7 cellular contexts compared by ENCODE assay signal in genomic region chr7:76516932-76517331, GRCh38. TPM values are rescaled to one million over a fixed set of nuclear protein-coding genes. Genes with fewer than 3 reads are reported as not detected.
"Had no signal": no experiment of that assay in that cellular context is flagged by ENCODE, and none has a peak within 500 bp of the region (broad histone marks: within the 10 kb centered on the region; RNA-seq: fewer than 3 reads in every experiment).

No MANE protein-coding gene starts in this region.

RNA-seq across cellular contexts. Expression of gene UPK3B, which starts 6.6 kb away (rescaled TPM):
- total RNA-seq: activated naive CD8-positive, alpha-beta T cell treated with anti-CD3 and anti-CD28 coated beads for 36 hours had no signal

RNA-seq across cellular contexts. Expression of gene SPDYE16, which starts 26.2 kb away (rescaled TPM):
- total RNA-seq: activated T-helper 1 cell treated with anti-CD3 and anti-CD28 coated beads, Interleukin-12 subunit alpha, Interleukin-12 subunit beta, Interleukin-2, Interleukin-4 antibody, amounts not matched to agents 30 ng/mL and 10 ng/mL and 1 ng/mL, durations not matched to agents 14 hours and 24 hours and 36 hours; ascending aorta; astrocyte; bronchial epithelial cell; cardiac septum; chondrocyte had no signal
